In genomic region chr3:8305371-8305770, GRCh38 we compare ENCODE assay signal across 21 cellular contexts.
A peak's percentile ranks its signal among the peaks of the same experiment; 100 is the strongest.
DNase-seq lines count a peak whose midpoint lies in the region; FAIRE-seq and TF ChIP-seq lines count a peak whose summit lies in the region.
"Had no signal": no experiment of that assay in that cellular context is flagged by ENCODE, and none has a peak within 500 bp of the region (broad histone marks: within the 10 kb centered on the region; RNA-seq: fewer than 3 reads in every experiment).

No MANE protein-coding gene starts in this region.

- peak overlapping the region; percentile 72; the same call in 1 of the 2 replicates for H3K27ac ChIP-seq in VCaP
- no peak overlapping the region for H3K27ac ChIP-seq in esophagus muscularis mucosa (replicated peaks in 1 of 4)
- no peak overlapping the region for H3K27ac ChIP-seq in mesendoderm (ENCODE audit: low read depth, low read length)
- H3K27ac ChIP-seq: BLaER1 treated with 17β-estradiol and CSF1 and Interleukin-3, amounts not matched to agents 10 nM and 100 nM; C4-2B had no signal

- no peak overlapping the region for H2BK120ac ChIP-seq in mesendoderm (ENCODE audit: low read depth, low read length)

- H3K36me3 ChIP-seq in esophagus muscularis mucosa (no peaks in the 10 kb centered on the region), mesendoderm (ENCODE audit: control insufficient read depth, insufficient read depth, low read length) (no peaks in the 10 kb centered on the region)
- H3K36me3 ChIP-seq: BLaER1 treated with 17β-estradiol and CSF1 and Interleukin-3, amounts not matched to agents 10 nM and 100 nM had no signal

- no peaks in the 10 kb centered on the region for H3K79me1 ChIP-seq in mesendoderm (ENCODE audit: low read length)

- no peak overlapping the region for H2BK15ac ChIP-seq in mesendoderm (replicated peaks; ENCODE audit: low read depth)

- no peaks in the 10 kb centered on the region for H3K9me3 ChIP-seq in esophagus muscularis mucosa
- H3K9me3 ChIP-seq: Caco-2 had no signal

- no peak overlapping the region for H3K23ac ChIP-seq in mesendoderm (ENCODE audit: low read length)

- TF ChIP-seq EP300 in esophagus muscularis mucosa (IDR thresholded peaks at IDR 0.05): no peak

- H4K8ac ChIP-seq in mesendoderm (ENCODE audit: low read depth, low read length): no peak overlapping the region

- TF ChIP-seq POLR2A in esophagus muscularis mucosa (IDR thresholded peaks at IDR 0.05; ENCODE audit: low read depth): no peak

- intact Hi-C loops in esophagus muscularis mucosa (cut with DNase I): loop anchor here (10.0 kb wide), 1 partner anchor 1521 kb away; no protein-coding TSS in a partner anchor

- no peak overlapping the region for H3K18ac ChIP-seq in mesendoderm (ENCODE audit: low read length)

- peak overlapping the region; percentile 45 for H2AK5ac ChIP-seq in mesendoderm (ENCODE audit: low read length)

- WGBS in esophagus muscularis mucosa: 33% methylated on average over 1 of the region's 1 CpG
- WGBS in mesendoderm (ENCODE audit: extremely low coverage, insufficient coverage, low lambda C conversion rate): no CpG with 5 or more reads among the region's 1 CpG

- H3K4me3 ChIP-seq in esophagus muscularis mucosa: no peak overlapping the region
- no peak overlapping the region for H3K4me3 ChIP-seq in mesendoderm (ENCODE audit: low read length)
- H3K4me3 ChIP-seq: BLaER1 treated with 17β-estradiol and CSF1 and Interleukin-3, amounts not matched to agents 10 nM and 100 nM; GM12878 had no signal

- H4K5ac ChIP-seq in mesendoderm (ENCODE audit: low read length): no peak overlapping the region

- no peak for FAIRE-seq in GM19239 (lab: Jason Lieb, UNC)
- FAIRE-seq: A204.1, D721Med, GM12878, GM12892, GM18507 had no signal

- H3K27me3 ChIP-seq in esophagus muscularis mucosa: no peaks in the 10 kb centered on the region
- H3K27me3 ChIP-seq in mesendoderm (ENCODE audit: insufficient read depth, low read length, poor library complexity): no peaks in the 10 kb centered on the region
- H3K27me3 ChIP-seq: BLaER1 treated with 17β-estradiol and CSF1 and Interleukin-3, amounts not matched to agents 10 nM and 100 nM had no signal

- no peak overlapping the region for H3K9ac ChIP-seq in mesendoderm (ENCODE audit: low read length)
- H3K9ac ChIP-seq: BLaER1 treated with 17β-estradiol and CSF1 and Interleukin-3, amounts not matched to agents 10 nM and 100 nM had no signal

- TF ChIP-seq CTCF in VCaP (conservative IDR thresholded peaks at IDR 0.05): no peak
- no peak for TF ChIP-seq CTCF in esophagus muscularis mucosa (IDR thresholded peaks at IDR 0.05)

- no peak overlapping the region for H3K4me2 ChIP-seq in mesendoderm (ENCODE audit: low read length)
- H3K4me2 ChIP-seq: BLaER1 treated with 17β-estradiol and CSF1 and Interleukin-3, amounts not matched to agents 10 nM and 100 nM had no signal

- no peak overlapping the region for H3K56ac ChIP-seq in mesendoderm (ENCODE audit: low read length)

- H3K4me1 ChIP-seq in esophagus muscularis mucosa: no peaks in the 10 kb centered on the region
- H3K4me1 ChIP-seq in mesendoderm (ENCODE audit: control insufficient read depth, low read depth, low read length): no peaks in the 10 kb centered on the region
- H3K4me1 ChIP-seq: Caco-2 had no signal

- in situ Hi-C loops in G401 (cut with HindIII; ENCODE audit: low sequenced_read_pairs): no loop called here

- DNase-seq in esophagus muscularis mucosa (ENCODE audit: extremely low spot score): peak; percentile 88
- DNase-seq in mesendoderm: no peak
- DNase-seq in GM19239 (ENCODE audit: insufficient read length, low spot score): no peak
- DNase-seq in HPDE6-E6E7 (ENCODE audit: extremely low spot score): no peak
- DNase-seq in G401 (ENCODE audit: low spot score): no peak
- DNase-seq: 8988T; AML-193; Caco-2; Calu3; CD4-positive, alpha-beta T cell; CD8-positive, alpha-beta T cell; DMS79 treated with DMSO at 0.1 percent for 48 hours; GDM1 had no signal

- no peak overlapping the region for H2BK5ac ChIP-seq in mesendoderm (ENCODE audit: low read length)

- H3K4ac ChIP-seq in mesendoderm (ENCODE audit: low read depth, low read length): no peak overlapping the region

- no peaks in the 10 kb centered on the region for H3K79me2 ChIP-seq in mesendoderm (ENCODE audit: control insufficient read depth, insufficient read depth, low read length)
